ENCODE assay signal across 20 cellular contexts in genomic region chr16:58588406-58588805, GRCh38. TPM values are rescaled to one million over a fixed set of nuclear protein-coding genes. Genes with fewer than 3 reads are reported as not detected.
DNase-seq lines count a peak whose midpoint lies in the region; ATAC-seq, FAIRE-seq and TF ChIP-seq lines count a peak whose summit lies in the region.
"Had no signal": no experiment of that assay in that cellular context is flagged by ENCODE, and none has a peak within 500 bp of the region (broad histone marks: within the 10 kb centered on the region; RNA-seq: fewer than 3 reads in every experiment).

No MANE protein-coding gene starts in this region.

- H3K4me3 ChIP-seq in CD4-positive, alpha-beta memory T cell (ENCODE audit: low read length in 2 of 2), result no peak overlapping the region
- H3K4me3 ChIP-seq: A549 had no signal

- DNase-seq in CD4-positive, alpha-beta memory T cell, result no peak
- no peak for DNase-seq in activated CD8-positive, alpha-beta T cell treated with anti-CD3 and anti-CD28 coated beads for 36 hours
- DNase-seq in immature natural killer cell (no peak), HEK293T (ENCODE audit: extremely low spot score) (no peak), RCC 7860 (ENCODE audit: low spot score) (no peak)
- no peak for DNase-seq in stimulated activated CD4-positive, alpha-beta T cell treated with anti-CD3 and anti-CD28 coated beads, Interleukin-4, amount 100 ng/mL, for 1 hour
- no peak for DNase-seq in stimulated activated CD4-positive, alpha-beta T cell treated with anti-CD3 and anti-CD28 coated beads, Interleukin-12 subunit alpha, Interleukin-12 subunit beta, amount 100 ng/mL, for 4 hours
- DNase-seq: AML-193; CD4-positive, alpha-beta T cell; DMS153; DMS79; GDM1; GOT3; H7 had no signal

- no peaks in the 10 kb centered on the region for H3K9me3 Mint-ChIP-seq in CD4-positive, alpha-beta memory T cell
- H3K9me3 Mint-ChIP-seq in activated CD8-positive, alpha-beta T cell treated with anti-CD3 and anti-CD28 coated beads for 36 hours, result no peaks in the 10 kb centered on the region
- no peaks in the 10 kb centered on the region for H3K9me3 Mint-ChIP-seq in immature natural killer cell
- H3K9me3 Mint-ChIP-seq: CD4-positive, alpha-beta T cell had no signal

- peak overlapping the region in 4 of 7 donors; percentile 4 to 81 (median 38) for H3K27ac Mint-ChIP-seq in CD4-positive, alpha-beta memory T cell
- peak overlapping the region; percentile 52 for H3K27ac Mint-ChIP-seq in activated CD8-positive, alpha-beta T cell treated with anti-CD3 and anti-CD28 coated beads for 36 hours
- peak overlapping the region in 4 of 6 donors; percentile 24 to 75 (median 62) for H3K27ac Mint-ChIP-seq in immature natural killer cell
- H3K27ac Mint-ChIP-seq: CD4-positive, alpha-beta T cell had no signal

- POLR2A ChIA-PET in CD4-positive, alpha-beta memory T cell (lab: Charles Lee; ENCODE audit: partially characterized antibody), result no interaction called here
- POLR2A ChIA-PET in activated CD8-positive, alpha-beta T cell treated with anti-CD3 and anti-CD28 coated beads for 36 hours (lab: Charles Lee), result interaction anchor here (0.7 to 1.3 kb wide), 2 partner anchors 15 to 71 kb away, joined by 3 read pairs; no protein-coding TSS in a partner anchor
- POLR2A ChIA-PET in HEK293T (lab: Yijun Ruan, JAX), result interaction anchor here (0.7 kb wide), 1 partner anchor 19 kb away, joined by 3 read pairs; no protein-coding TSS in a partner anchor

- intact Hi-C loops in CD4-positive, alpha-beta memory T cell (cut with micrococcal nuclease), result loop anchor here (5.0 kb wide), 1 partner anchor 39 kb away; the partner anchor contains the start of gene CNOT1
- intact Hi-C loops in activated CD8-positive, alpha-beta T cell treated with anti-CD3 and anti-CD28 coated beads for 36 hours (cut with micrococcal nuclease), result no loop called here

- peaks cover 0 to 19% (median 11%) of the 10 kb centered on the region in 4 donors for H3K4me1 Mint-ChIP-seq in CD4-positive, alpha-beta memory T cell
- H3K4me1 Mint-ChIP-seq in activated CD8-positive, alpha-beta T cell treated with anti-CD3 and anti-CD28 coated beads for 36 hours (ENCODE audit: low read depth), result peaks cover 36% of the 10 kb centered on the region
- H3K4me1 Mint-ChIP-seq in immature natural killer cell, result peaks cover 22 to 52% of the 10 kb centered on the region in 2 donors

- H3K27me3 ChIP-seq in CD4-positive, alpha-beta memory T cell (ENCODE audit: insufficient read depth, low read length), result no peaks in the 10 kb centered on the region

- FAIRE-seq in RCC 7860 (lab: Jason Lieb, UNC), result no peak
- FAIRE-seq: A549, GM12892, GM18507 had no signal

- TF ChIP-seq CTCF in 22Rv1 (IDR thresholded peaks at IDR 0.05), result no peak
- TF ChIP-seq CTCF in activated CD8-positive, alpha-beta T cell treated with anti-CD3 and anti-CD28 coated beads for 36 hours (IDR thresholded peaks at IDR 0.05), result no peak

- H3K4me3 Mint-ChIP-seq in CD4-positive, alpha-beta memory T cell, result no peak overlapping the region
- H3K4me3 Mint-ChIP-seq in activated CD8-positive, alpha-beta T cell treated with anti-CD3 and anti-CD28 coated beads for 36 hours, result no peak overlapping the region
- H3K4me3 Mint-ChIP-seq in immature natural killer cell, result no peak overlapping the region
- H3K4me3 Mint-ChIP-seq: CD4-positive, alpha-beta T cell had no signal

- no peaks in the 10 kb centered on the region for H3K4me1 ChIP-seq in CD4-positive, alpha-beta memory T cell (ENCODE audit: insufficient read depth, low read length)
- H3K4me1 ChIP-seq: A549 had no signal

- 0 out of 2 replicates have a peak overlapping the region, but pooled peaks have one; percentile 4 for H3K27ac ChIP-seq in 22Rv1
- H3K27ac ChIP-seq in CD4-positive, alpha-beta memory T cell (ENCODE audit: low read depth, low read length), result no peak overlapping the region
- H3K27ac ChIP-seq: A549, C4-2B had no signal

- CTCF ChIA-PET in CD4-positive, alpha-beta memory T cell (lab: Charles Lee; ENCODE audit: partially characterized antibody), result no interaction called here
- CTCF ChIA-PET in activated CD8-positive, alpha-beta T cell treated with anti-CD3 and anti-CD28 coated beads for 36 hours (lab: Charles Lee), result interaction anchor here (0.7 to 1.3 kb wide), 4 partner anchors 23 to 167 kb away, joined by 3 to 4 read pairs (median 3); no protein-coding TSS in a partner anchor
- CTCF ChIA-PET in HEK293T (lab: Yijun Ruan, JAX), result interaction anchor here (1.2 kb wide), 1 partner anchor 73 kb away, joined by 3 read pairs; no protein-coding TSS in a partner anchor

- no peaks in the 10 kb centered on the region for H3K27me3 Mint-ChIP-seq in CD4-positive, alpha-beta memory T cell
- H3K27me3 Mint-ChIP-seq in activated CD8-positive, alpha-beta T cell treated with anti-CD3 and anti-CD28 coated beads for 36 hours, result no peaks in the 10 kb centered on the region
- H3K27me3 Mint-ChIP-seq in immature natural killer cell (ENCODE audit: low read depth in 3 of 3), result no peaks in the 10 kb centered on the region
- H3K27me3 Mint-ChIP-seq: CD4-positive, alpha-beta T cell had no signal

- peaks cover 64% of the 10 kb centered on the region for H3K36me3 ChIP-seq in CD4-positive, alpha-beta memory T cell (ENCODE audit: insufficient read depth, low read length)

- H3K9me3 ChIP-seq in CD4-positive, alpha-beta memory T cell (ENCODE audit: control insufficient read depth in 1 of 2, low read length in 2 of 2), result no peaks in the 10 kb centered on the region
- H3K9me3 ChIP-seq: A549 had no signal

- ATAC-seq in activated CD8-positive, alpha-beta T cell treated with anti-CD3 and anti-CD28 coated beads for 36 hours, result no peak
- ATAC-seq: A549, HCT116 had no signal

- peaks cover 58 to 80% of the 10 kb centered on the region in 2 donors for H3K36me3 Mint-ChIP-seq in CD4-positive, alpha-beta memory T cell
- H3K36me3 Mint-ChIP-seq in activated CD8-positive, alpha-beta T cell treated with anti-CD3 and anti-CD28 coated beads for 36 hours (ENCODE audit: low read depth), result peaks cover 63% of the 10 kb centered on the region
- H3K36me3 Mint-ChIP-seq in immature natural killer cell, result peaks cover 13 to 40% (median 20%) of the 10 kb centered on the region in 3 donors

TF ChIP-seq in HEK293T, 16 proteins besides CTCF, POLR2A, EP300 and RAD21:
- no peak for TF ChIP-seq SP1 (IDR thresholded peaks at IDR 0.05)
- TF ChIP-seq FOXA1 (IDR thresholded peaks at IDR 0.05), result no peak
- TF ChIP-seq ZNF384 (IDR thresholded peaks at IDR 0.05), result no peak
- no peak for TF ChIP-seq SUZ12 (IDR thresholded peaks at IDR 0.05)
- TF ChIP-seq FOXM1 (IDR thresholded peaks at IDR 0.05; ENCODE audit: borderline replicate concordance), result no peak
- TF ChIP-seq HDGF (IDR thresholded peaks at IDR 0.05; ENCODE audit: borderline replicate concordance), result no peak
- TF ChIP-seq TARDBP (IDR thresholded peaks at IDR 0.05), result no peak
- no peak for TF ChIP-seq ELF4 (IDR thresholded peaks at IDR 0.05)
- no peak for TF ChIP-seq NFRKB (IDR thresholded peaks at IDR 0.05)
- no peak for TF ChIP-seq ARNT (IDR thresholded peaks at IDR 0.05)
- TF ChIP-seq LEF1 (IDR thresholded peaks at IDR 0.05; ENCODE audit: borderline replicate concordance), result no peak
- no peak for TF ChIP-seq L3MBTL2 (conservative IDR thresholded peaks at IDR 0.05)
- TF ChIP-seq FOXK2 (IDR thresholded peaks at IDR 0.05), result no peak
- TF ChIP-seq BHLHE40 (IDR thresholded peaks at IDR 0.05; ENCODE audit: borderline replicate concordance), result no peak
- TF ChIP-seq CTBP1 (IDR thresholded peaks at IDR 0.05; ENCODE audit: borderline replicate concordance), result no peak
- TF ChIP-seq PKNOX1 (IDR thresholded peaks at IDR 0.05), result no peak

RNA-seq across cellular contexts. Expression of gene CNOT1, which starts 41.2 kb away (rescaled TPM):
- 100 to 1,000 TPM; 251 to 262 TPM for total RNA-seq in CD4-positive, alpha-beta memory T cell
- 100 to 1,000 TPM in 1 of 2 donors, 10 to 100 TPM in 1; 74.9 to 107 TPM for polyA plus RNA-seq in CD4-positive, alpha-beta memory T cell
- total RNA-seq in activated CD8-positive, alpha-beta T cell treated with anti-CD3 and anti-CD28 coated beads for 36 hours, result 100 to 1,000 TPM; 274 to 281 TPM
- polyA plus RNA-seq in immature natural killer cell, result 10 to 100 TPM; 78.1 to 89.7 (median 85.1) TPM
